ENCODE assay signal across 1 cellular context in the genomic region with DNA sequence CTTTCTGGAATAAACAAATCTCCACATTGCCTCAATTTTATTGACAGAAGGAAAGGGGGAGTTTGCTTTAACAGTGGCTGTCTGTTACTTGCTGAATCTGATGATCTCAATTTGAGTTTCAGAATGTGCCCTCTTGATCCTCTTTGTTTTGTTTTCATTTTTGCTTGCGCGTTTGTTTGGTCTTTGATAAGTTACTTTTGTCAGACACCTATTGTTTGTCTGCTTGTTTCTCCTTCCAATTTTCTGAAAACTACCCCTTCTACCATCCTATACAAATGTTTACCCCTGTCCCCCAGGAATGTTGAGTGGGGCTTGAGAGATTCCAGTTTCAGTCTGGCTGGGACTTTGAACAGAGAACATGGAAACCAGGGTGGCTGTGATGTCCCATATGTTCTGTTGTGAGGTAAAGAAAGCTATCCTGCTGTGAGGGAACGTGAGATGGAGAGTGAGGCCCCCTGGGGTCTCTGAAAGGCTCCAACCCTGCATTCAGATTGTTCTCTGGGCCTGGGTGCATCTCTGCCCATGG.
A peak's percentile ranks its signal among the peaks of the same experiment; 100 is the strongest.
TF ChIP-seq lines count a peak whose summit lies in the region.

No MANE protein-coding gene starts in this region.

TF ChIP-seq in HepG2, 621 proteins besides CTCF, POLR2A, EP300 and RAD21 (continued from another document and continues in another):
- TF ChIP-seq ZXDC (CRISPR knock-in tag; IDR thresholded peaks at IDR 0.05) (no peak), CREM (IDR thresholded peaks at IDR 0.05) (peak; percentile 64; the same call in 1 of the 2 replicates), CREM (CRISPR knock-in tag; IDR thresholded peaks at IDR 0.05) (no peak), FOXA3 (CRISPR knock-in tag; IDR thresholded peaks at IDR 0.05) (peak; percentile 67; the same call in 1 of the 2 replicates), NFYB (CRISPR knock-in tag; IDR thresholded peaks at IDR 0.05) (no peak), MEF2D (CRISPR knock-in tag; IDR thresholded peaks at IDR 0.05) (no peak), ZNF224 (CRISPR knock-in tag; IDR thresholded peaks at IDR 0.05) (no peak), ZFP36 (IDR thresholded peaks at IDR 0.05; ENCODE audit: borderline replicate concordance, low read depth, low read length, partially characterized antibody) (no peak), AKNA (CRISPR knock-in tag; IDR thresholded peaks at IDR 0.05; ENCODE audit: borderline replicate concordance) (no peak), ZNF652 (CRISPR knock-in tag; IDR thresholded peaks at IDR 0.05; ENCODE audit: borderline replicate concordance, low read depth) (no peak), ZEB1 (IDR thresholded peaks at IDR 0.05; ENCODE audit: insufficient replicate concordance, low read depth) (no peak), SSRP1 (CRISPR knock-in tag; IDR thresholded peaks at IDR 0.05) (peak; percentile 54; the same call in 1 of the 2 replicates), ZNF101 (CRISPR knock-in tag; IDR thresholded peaks at IDR 0.05; ENCODE audit: borderline replicate concordance, low read depth) (no peak), MAX (IDR thresholded peaks at IDR 0.05) (peak; percentile 30; the same call in 1 of the 2 replicates), ZNF772 (CRISPR knock-in tag; IDR thresholded peaks at IDR 0.05) (no peak), ZFX (CRISPR knock-in tag; IDR thresholded peaks at IDR 0.05; ENCODE audit: low read depth) (no peak), NCOR1 (IDR thresholded peaks at IDR 0.05; ENCODE audit: borderline replicate concordance, low read length) (peak; percentile 57; the same call in 1 of the 2 replicates), MBNL3 (CRISPR knock-in tag; conservative IDR thresholded peaks at IDR 0.05) (no peak), ZNF317 (CRISPR knock-in tag; IDR thresholded peaks at IDR 0.05) (no peak), ZNF839 (CRISPR knock-in tag; IDR thresholded peaks at IDR 0.05; ENCODE audit: borderline replicate concordance) (no peak), ZBTB8A (CRISPR knock-in tag; IDR thresholded peaks at IDR 0.05; ENCODE audit: borderline replicate concordance, low read depth) (no peak), SRF (IDR thresholded peaks at IDR 0.05; ENCODE audit: low read depth, low read length) (no peak), ZNF766 (CRISPR knock-in tag; IDR thresholded peaks at IDR 0.05; ENCODE audit: borderline replicate concordance) (no peak), ZNF720 (CRISPR knock-in tag; IDR thresholded peaks at IDR 0.05) (no peak), SATB2 (CRISPR knock-in tag; IDR thresholded peaks at IDR 0.05) (no peak), ZNF761 (CRISPR knock-in tag; conservative IDR thresholded peaks at IDR 0.05) (no peak), MAZ (IDR thresholded peaks at IDR 0.05; ENCODE audit: borderline replicate concordance, low read depth, low read length) (peak; percentile 80; the same call in 1 of the 2 replicates), MAZ (CRISPR knock-in tag; IDR thresholded peaks at IDR 0.05; ENCODE audit: low read depth) (no peak), ZMYM4 (CRISPR knock-in tag; IDR thresholded peaks at IDR 0.05) (peak; percentile 42; the same call in 1 of the 2 replicates), TGIF2 (CRISPR knock-in tag; IDR thresholded peaks at IDR 0.05) (no peak), TRIM24 (CRISPR knock-in tag; IDR thresholded peaks at IDR 0.05) (no peak), PHF21A (CRISPR knock-in tag; IDR thresholded peaks at IDR 0.05) (peak; percentile 50; the same call in 1 of the 2 replicates), KLF11 (CRISPR knock-in tag; IDR thresholded peaks at IDR 0.05) (0 out of 2 replicates have a peak, but pooled peaks have one; percentile 51), ZNF501 (CRISPR knock-in tag; IDR thresholded peaks at IDR 0.05) (no peak), ZBTB34 (CRISPR knock-in tag; IDR thresholded peaks at IDR 0.05) (no peak), ZNF513 (CRISPR knock-in tag; conservative IDR thresholded peaks at IDR 0.05) (no peak), ZNF878 (CRISPR knock-in tag; IDR thresholded peaks at IDR 0.05) (no peak), ZNF20 (CRISPR knock-in tag; IDR thresholded peaks at IDR 0.05) (no peak), ZNF30 (CRISPR knock-in tag; IDR thresholded peaks at IDR 0.05) (no peak), ZBTB21 (CRISPR knock-in tag; IDR thresholded peaks at IDR 0.05) (peak; percentile 63; the same call in 1 of the 2 replicates), EHMT2 (IDR thresholded peaks at IDR 0.05; ENCODE audit: borderline replicate concordance, low read depth, low read length) (peak; percentile 64; the same call in 1 of the 2 replicates), SAP130 (CRISPR knock-in tag; IDR thresholded peaks at IDR 0.05; ENCODE audit: low read depth) (peak; percentile 22; the same call in 1 of the 2 replicates), HNF4G (IDR thresholded peaks at IDR 0.05; ENCODE audit: borderline replicate concordance, low read depth, low read length) (peak; percentile 46; the same call in 1 of the 2 replicates), HNF4G (CRISPR knock-in tag; IDR thresholded peaks at IDR 0.05; ENCODE audit: borderline replicate concordance, low read depth) (no peak), ZNF530 (CRISPR knock-in tag; IDR thresholded peaks at IDR 0.05; ENCODE audit: low read depth) (no peak), SALL1 (CRISPR knock-in tag; IDR thresholded peaks at IDR 0.05) (peak; percentile 51; the same call in 1 of the 2 replicates), ZNF160 (CRISPR knock-in tag; IDR thresholded peaks at IDR 0.05) (no peak), PBX3 (CRISPR knock-in tag; IDR thresholded peaks at IDR 0.05; ENCODE audit: borderline replicate concordance) (no peak), ZBTB26 (CRISPR knock-in tag; IDR thresholded peaks at IDR 0.05; ENCODE audit: borderline replicate concordance) (no peak), SOX13 (IDR thresholded peaks at IDR 0.05) (peak; percentile 82), SOX13 (CRISPR knock-in tag; conservative IDR thresholded peaks at IDR 0.05 in 1 of 2, IDR thresholded peaks at IDR 0.05 in 1 of 2) (peak in 1 of 2 experiments; percentile 98; a peak in 2 of 4 replicates)
- TF ChIP-seq, protein P1, sequence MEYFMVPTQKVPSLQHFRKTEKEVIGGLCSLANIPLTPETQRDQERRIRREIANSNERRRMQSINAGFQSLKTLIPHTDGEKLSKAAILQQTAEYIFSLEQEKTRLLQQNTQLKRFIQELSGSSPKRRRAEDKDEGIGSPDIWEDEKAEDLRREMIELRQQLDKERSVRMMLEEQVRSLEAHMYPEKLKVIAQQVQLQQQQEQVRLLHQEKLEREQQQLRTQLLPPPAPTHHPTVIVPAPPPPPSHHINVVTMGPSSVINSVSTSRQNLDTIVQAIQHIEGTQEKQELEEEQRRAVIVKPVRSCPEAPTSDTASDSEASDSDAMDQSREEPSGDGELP (IDR thresholded peaks at IDR 0.05; ENCODE audit: borderline replicate concordance, low read depth) = peak; percentile 57; the same call in 1 of the 2 replicates
- TF ChIP-seq, protein P2, sequence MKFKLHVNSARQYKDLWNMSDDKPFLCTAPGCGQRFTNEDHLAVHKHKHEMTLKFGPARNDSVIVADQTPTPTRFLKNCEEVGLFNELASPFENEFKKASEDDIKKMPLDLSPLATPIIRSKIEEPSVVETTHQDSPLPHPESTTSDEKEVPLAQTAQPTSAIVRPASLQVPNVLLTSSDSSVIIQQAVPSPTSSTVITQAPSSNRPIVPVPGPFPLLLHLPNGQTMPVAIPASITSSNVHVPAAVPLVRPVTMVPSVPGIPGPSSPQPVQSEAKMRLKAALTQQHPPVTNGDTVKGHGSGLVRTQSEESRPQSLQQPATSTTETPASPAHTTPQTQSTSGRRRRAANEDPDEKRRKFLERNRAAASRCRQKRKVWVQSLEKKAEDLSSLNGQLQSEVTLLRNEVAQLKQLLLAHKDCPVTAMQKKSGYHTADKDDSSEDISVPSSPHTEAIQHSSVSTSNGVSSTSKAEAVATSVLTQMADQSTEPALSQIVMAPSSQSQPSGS (CRISPR knock-in tag; IDR thresholded peaks at IDR 0.05) = no peak
